Comparison of ENCODE assay signal across 33 cellular contexts in the genomic region with DNA sequence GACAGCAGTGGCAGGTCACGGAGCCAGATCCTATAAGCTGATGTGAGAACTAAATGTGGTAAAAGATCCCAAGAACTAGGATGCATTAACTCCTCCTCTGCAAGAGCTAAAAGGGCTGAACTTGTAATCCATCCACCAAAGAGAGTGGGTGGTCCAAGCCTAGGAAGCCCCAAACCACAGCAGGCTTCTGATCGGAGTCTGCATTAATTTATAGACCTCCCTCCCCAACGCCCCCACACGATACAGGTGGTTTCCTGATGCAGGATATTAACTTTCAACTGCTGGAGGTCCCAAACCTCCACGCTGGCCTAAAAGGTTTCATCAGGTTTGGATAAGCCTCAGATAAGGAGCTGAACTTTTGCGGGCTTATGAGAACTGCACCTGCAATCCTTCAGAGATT.
"Had no signal": no experiment of that assay in that cellular context is flagged by ENCODE, and none has a peak within 500 bp of the region (broad histone marks: within the 10 kb centered on the region; RNA-seq: fewer than 3 reads in every experiment).

No MANE protein-coding gene starts in this region.

- H3K27me3 ChIP-seq: brain microvascular endothelial cell, gastrocnemius medialis, heart left ventricle had no signal

- H3K36me3 ChIP-seq: brain microvascular endothelial cell, gastrocnemius medialis, heart left ventricle had no signal

- H3K36me3 Mint-ChIP-seq: activated naive CD8-positive, alpha-beta T cell had no signal

- H3K4me3 Mint-ChIP-seq: activated CD8-positive, alpha-beta T cell treated with anti-CD3 and anti-CD28 coated beads for 36 hours; activated naive CD8-positive, alpha-beta T cell; activated T-cell treated with anti-CD3 and anti-CD28 coated beads, Interleukin-2, amount 50 U/mL, for 4 hours; activated T-helper 17 cell treated with anti-CD3 and anti-CD28 coated beads, Interleukin-2, amount 50 U/mL, for 72 hours; effector memory CD8-positive, alpha-beta T cell; T-helper 17 cell; T-helper 2 cell treated with Interferon-gamma antibody and Interleukin-4, amounts not matched to agents 5 μg/mL and 100 μg/mL, for 36 hours had no signal

- H3K27ac Mint-ChIP-seq: activated CD8-positive, alpha-beta T cell treated with anti-CD3 and anti-CD28 coated beads for 36 hours; activated naive CD8-positive, alpha-beta T cell; activated T-helper 17 cell treated with anti-CD3 and anti-CD28 coated beads, Interleukin-2, amount 50 U/mL, for 72 hours; effector memory CD8-positive, alpha-beta T cell; T-helper 17 cell; T-helper 2 cell treated with Interferon-gamma antibody and Interleukin-4, amounts not matched to agents 5 μg/mL and 100 μg/mL, for 36 hours had no signal

- DNase-seq: activated CD4-positive, alpha-beta T cell treated with anti-CD3 and anti-CD28 coated beads for 48 hours; activated CD4-positive, alpha-beta T cell treated with anti-CD3 and anti-CD28 coated beads, Interleukin-2, amount 50 U/mL, for 1 hour; activated CD4-positive, alpha-beta T cell treated with anti-CD3 and anti-CD28 coated beads, Interleukin-2, amount 50 U/mL, for 48 hours; activated CD8-positive, alpha-beta memory T cell treated with anti-CD3 and anti-CD28 coated beads for 24 hours; activated CD8-positive, alpha-beta T cell treated with anti-CD3 and anti-CD28 coated beads for 36 hours; activated effector memory CD4-positive, alpha-beta T cell treated with Interleukin-2 at 50 U/mL for 16 hours; activated gamma-delta T cell treated with Interleukin-2 at 50 U/mL for 16 hours; activated naive CD4-positive, alpha-beta T cell treated with anti-CD3 and anti-CD28 coated beads, Interleukin-2, amount 50 U/mL, for 16 hours; activated naive CD4-positive, alpha-beta T cell treated with Interleukin-2 at 50 U/mL for 16 hours; activated T-cell treated with anti-CD3 and anti-CD28 coated beads, Interleukin-2, amount 50 U/mL, for 4 hours; amniotic stem cell; anterior cingulate cortex; brain microvascular endothelial cell; caudate nucleus; cortex of kidney; dermis blood vessel endothelial cell; effector CD4-positive, alpha-beta T cell; effector memory CD8-positive, alpha-beta T cell; foreskin fibroblast; gastrocnemius medialis; glutamatergic neuron; heart left ventricle; T-helper 1 cell; T-helper 17 cell; T1000 had no signal

- H3K4me3 ChIP-seq: gastrocnemius medialis, heart left ventricle had no signal

- H3K9me3 Mint-ChIP-seq: activated T-helper 17 cell treated with anti-CD3 and anti-CD28 coated beads, Interleukin-2, amount 50 U/mL, for 72 hours had no signal

- FAIRE-seq: astrocyte, colon, endometrium, endothelial cell of umbilical vein had no signal

- H3K4me1 Mint-ChIP-seq: activated T-helper 17 cell treated with anti-CD3 and anti-CD28 coated beads, Interleukin-2, amount 50 U/mL, for 72 hours; T-helper 17 cell had no signal

- ATAC-seq: activated CD8-positive, alpha-beta T cell treated with anti-CD3 and anti-CD28 coated beads for 36 hours; activated T-cell treated with anti-CD3 and anti-CD28 coated beads, Interleukin-2, amount 50 U/mL, for 4 hours; activated T-helper 17 cell treated with anti-CD3 and anti-CD28 coated beads, Interleukin-2, amount 50 U/mL, for 72 hours; effector memory CD8-positive, alpha-beta T cell; gastrocnemius medialis; heart left ventricle; T-helper 17 cell had no signal

- H3K27ac ChIP-seq: brain microvascular endothelial cell, epithelial cell of prostate, gastrocnemius medialis, heart left ventricle had no signal

- H3K4me1 ChIP-seq: gastrocnemius medialis, heart left ventricle had no signal

- H3K27me3 Mint-ChIP-seq: activated T-helper 17 cell treated with anti-CD3 and anti-CD28 coated beads, Interleukin-2, amount 50 U/mL, for 72 hours; effector memory CD8-positive, alpha-beta T cell; T-helper 17 cell had no signal

- H3K9me3 ChIP-seq: gastrocnemius medialis had no signal
